Comparison of ENCODE assay signal across 2 cellular contexts in genomic region chr15:29291067-29291466, GRCh38.
TF ChIP-seq lines count a peak whose summit lies in the region.

No MANE protein-coding gene starts in this region.

TF ChIP-seq in HepG2, 621 proteins besides CTCF, POLR2A, EP300 and RAD21:
- TF ChIP-seq ZNF891 (CRISPR knock-in tag; IDR thresholded peaks at IDR 0.05) (no peak), ZNF12 (CRISPR knock-in tag; IDR thresholded peaks at IDR 0.05) (peak; percentile 73), ZNF547 (CRISPR knock-in tag; IDR thresholded peaks at IDR 0.05) (no peak)

TF ChIP-seq in K562, 482 proteins besides CTCF, POLR2A, EP300 and RAD21:
- no peak for TF ChIP-seq POLR2H (tag; IDR thresholded peaks at IDR 0.05; ENCODE audit: low read depth)
- TF ChIP-seq ZNF12 (CRISPR knock-in tag; IDR thresholded peaks at IDR 0.05), result peak; percentile 92
